In genomic region chr10:128697437-128697836, GRCh38 we compare ENCODE assay signal across 19 cellular contexts.
DNase-seq lines count a peak whose midpoint lies in the region; ATAC-seq, FAIRE-seq and TF ChIP-seq lines count a peak whose summit lies in the region.
"Had no signal": no experiment of that assay in that cellular context is flagged by ENCODE, and none has a peak within 500 bp of the region (broad histone marks: within the 10 kb centered on the region; RNA-seq: fewer than 3 reads in every experiment).

No MANE protein-coding gene starts in this region.

- no peak overlapping the region for H3K4me3 Mint-ChIP-seq in GM23338
- H3K4me3 Mint-ChIP-seq in neural progenitor cell: no peak overlapping the region
- H3K4me3 Mint-ChIP-seq: CD14-positive monocyte; CD4-positive, alpha-beta memory T cell; H9 had no signal

- no peak for TF ChIP-seq EP300 in K562 (IDR thresholded peaks at IDR 0.05; ENCODE audit: low read length)

- no peak; the same call in 2 of the 3 replicates for ATAC-seq in GM23338
- ATAC-seq in K562: peak; percentile 52
- no peak for ATAC-seq in GM21447 (IDR thresholded peaks at IDR 0.05; ENCODE audit: unreplicated experiment)

- H3K4me1 Mint-ChIP-seq in GM23338 (peaks cover 34% of the 10 kb centered on the region), neural progenitor cell (peaks cover 15% of the 10 kb centered on the region)
- H3K4me1 Mint-ChIP-seq: CD14-positive monocyte; CD4-positive, alpha-beta memory T cell had no signal

- H3K27me3 Mint-ChIP-seq in GM23338 (ENCODE audit: insufficient read depth, low read depth, poor library complexity) (peaks cover 4% of the 10 kb centered on the region), neural progenitor cell (ENCODE audit: insufficient read depth, low read depth) (peaks cover 5% of the 10 kb centered on the region)

- no peak for FAIRE-seq in K562 (lab: Jason Lieb, UNC)
- FAIRE-seq: A204.1, GM12892, GM18507 had no signal

- H3K36me3 Mint-ChIP-seq in GM23338 (ENCODE audit: low read depth) (no peaks in the 10 kb centered on the region), neural progenitor cell (no peaks in the 10 kb centered on the region)
- H3K36me3 Mint-ChIP-seq: CD14-positive monocyte; CD4-positive, alpha-beta memory T cell had no signal

- H4K20me1 ChIP-seq in GM23338 (replicated peaks; ENCODE audit: insufficient read depth): no peaks in the 10 kb centered on the region
- no peaks in the 10 kb centered on the region for H4K20me1 ChIP-seq in K562 (replicated peaks; ENCODE audit: control insufficient read depth, insufficient read depth, low read length)
- no peaks in the 10 kb centered on the region for H4K20me1 ChIP-seq in neural progenitor cell (ENCODE audit: low read depth)

- POLR2A ChIA-PET in K562 (lab: Yijun Ruan, JAX): interaction anchor here (0.6 to 1.1 kb wide), 3 partner anchors 10 to 37 kb away, joined by 3 read pairs; no protein-coding TSS in a partner anchor

- BruUV-seq in K562 (replicated peaks; lab: Mats Ljungman, UMichigan): no TSS peak

- whole genome bisulfite sequencing in K562 (ENCODE audit: insufficient coverage, low coverage, missing lambda C conversion rate): 4% methylated on average over 6 of the region's 8 CpGs

- H3K27ac ChIP-seq in GM23338 (ENCODE audit: low read depth) (no peak overlapping the region), K562 (ENCODE audit: extremely low read depth, low read depth, low read length) (no peak overlapping the region), neural progenitor cell (no peak overlapping the region)
- H3K27ac ChIP-seq: HL-60 had no signal

- H3K9me3 ChIP-seq in K562 (replicated peaks; ENCODE audit: control insufficient read depth, insufficient read depth, low read depth, low read length) (no peaks in the 10 kb centered on the region), neural progenitor cell (ENCODE audit: low read depth) (no peaks in the 10 kb centered on the region)
- H3K9me3 ChIP-seq: BE2C had no signal

- in situ Hi-C loops in K562 (cut with MboI): no loop called here

- no peaks in the 10 kb centered on the region for H3K9me3 Mint-ChIP-seq in GM23338
- H3K9me3 Mint-ChIP-seq in neural progenitor cell: no peaks in the 10 kb centered on the region
- H3K9me3 Mint-ChIP-seq: H9 had no signal

- H3K4me2 ChIP-seq in GM23338 (no peak overlapping the region), K562 (ENCODE audit: insufficient read depth, low read length) (no peak overlapping the region), neural progenitor cell (peak overlapping the region; percentile 61)

- H2AFZ ChIP-seq in GM23338 (peak overlapping the region; percentile 89), K562 (ENCODE audit: low read depth, low read length) (no peak overlapping the region), neural progenitor cell (replicated peaks) (no peak overlapping the region)

- intact Hi-C loops in K562 (cut with micrococcal nuclease): no loop called here

- CTCF ChIA-PET in K562 (lab: Yijun Ruan, JAX; ENCODE audit: low intra/inter-chr PET ratio): no interaction called here

- no peak for TF ChIP-seq RAD21 in K562 (CRISPR knock-in tag; conservative IDR thresholded peaks at IDR 0.05 in 1 of 2, IDR thresholded peaks at IDR 0.05 in 1 of 2)

- H3K4me1 ChIP-seq in GM23338 (ENCODE audit: insufficient read depth): peaks cover 23% of the 10 kb centered on the region
- peaks cover 0 to 7% of the 10 kb centered on the region in 2 experiments; a peak in 2 of 5 replicates for H3K4me1 ChIP-seq in K562 (replicated peaks in 1 of 2; ENCODE audit: control insufficient read depth in 2 of 2, insufficient read depth in 2 of 2, low read length in 2 of 2)
- peaks cover 37% of the 10 kb centered on the region for H3K4me1 ChIP-seq in neural progenitor cell
- H3K4me1 ChIP-seq: BE2C had no signal

- TF ChIP-seq CTCF in GM23338 (conservative IDR thresholded peaks at IDR 0.05; ENCODE audit: low read depth in 2 of 2) (no peak), K562 (IDR thresholded peaks at IDR 0.05 in 2 of 3, conservative IDR thresholded peaks at IDR 0.05 in 1 of 3; ENCODE audit: insufficient read depth in 2 of 3, low read depth in 1 of 3, low read length in 3 of 3) (no peak), neural progenitor cell (IDR thresholded peaks at IDR 0.05) (no peak)

- H3K9ac ChIP-seq in K562 (ENCODE audit: insufficient read depth in 1 of 2, low read depth in 2 of 2, low read length in 2 of 2): no peak overlapping the region
- H3K9ac ChIP-seq in neural progenitor cell: no peak overlapping the region

- no peak overlapping the region for H3K4me3 ChIP-seq in GM23338
- no peak overlapping the region for H3K4me3 ChIP-seq in K562
- H3K4me3 ChIP-seq in neural progenitor cell: no peak overlapping the region

- H3F3A ChIP-seq in GM23338 (replicated peaks; ENCODE audit: low read depth) (no peaks in the 10 kb centered on the region), neural progenitor cell (ENCODE audit: low read depth) (peaks cover 17% of the 10 kb centered on the region)

- H3K27me3 ChIP-seq in GM23338 (ENCODE audit: insufficient read depth) (no peaks in the 10 kb centered on the region), K562 (ENCODE audit: control insufficient read depth in 2 of 2, insufficient read depth in 2 of 2, low read length in 2 of 2) (peaks cover 6 to 15% of the 10 kb centered on the region in 2 experiments; a peak in 3 of 5 replicates), neural progenitor cell (no peaks in the 10 kb centered on the region)
- H3K27me3 ChIP-seq: BE2C had no signal

- no peak for TF ChIP-seq POLR2A in K562 (conservative IDR thresholded peaks at IDR 0.05)

- H3K9me2 ChIP-seq in GM23338 (ENCODE audit: insufficient read depth): no peaks in the 10 kb centered on the region; the same call in 1 of the 2 replicates

- DNase-seq in GM23338 (ENCODE audit: low spot score) (no peak), K562 (ENCODE audit: extremely low read depth in 1 of 4, low spot score in 3 of 4) (no peak), neural progenitor cell (ENCODE audit: low spot score) (no peak), cerebellar nuclear complex (lab: John Stamatoyannopoulos, UW) (no peak), midbrain (lab: John Stamatoyannopoulos, UW) (no peak)
- DNase-seq: ACHN; BE2C; CD4-positive, alpha-beta memory T cell; DMS153; DMS79; GDM1; GOT3; H9 had no signal

- no peaks in the 10 kb centered on the region for H3K79me2 ChIP-seq in GM23338 (replicated peaks; ENCODE audit: insufficient read depth)
- no peaks in the 10 kb centered on the region for H3K79me2 ChIP-seq in K562 (ENCODE audit: control insufficient read depth, insufficient read depth, low read length)
- no peaks in the 10 kb centered on the region for H3K79me2 ChIP-seq in neural progenitor cell (ENCODE audit: low read depth)

- H3K9me1 ChIP-seq in K562 (ENCODE audit: control insufficient read depth, insufficient read depth, low read length): no peaks in the 10 kb centered on the region

- no peak overlapping the region for H3K27ac Mint-ChIP-seq in GM23338
- no peak overlapping the region for H3K27ac Mint-ChIP-seq in neural progenitor cell
- H3K27ac Mint-ChIP-seq: CD14-positive monocyte; CD4-positive, alpha-beta memory T cell; H9 had no signal

- H3K36me3 ChIP-seq in GM23338 (ENCODE audit: insufficient read depth) (no peaks in the 10 kb centered on the region), K562 (ENCODE audit: control insufficient read depth, insufficient read depth, low read length) (no peaks in the 10 kb centered on the region), neural progenitor cell (no peaks in the 10 kb centered on the region)
- H3K36me3 ChIP-seq: BE2C had no signal

TF ChIP-seq in GM23338, 12 proteins besides CTCF, POLR2A, EP300 and RAD21 (continues in another document):
- no peak for TF ChIP-seq ZNF331 (CRISPR knock-in tag; IDR thresholded peaks at IDR 0.05; ENCODE audit: low read depth)
- no peak for TF ChIP-seq EZH2 (IDR thresholded peaks at IDR 0.05; ENCODE audit: low read depth, unreplicated experiment)
- TF ChIP-seq, protein P1, sequence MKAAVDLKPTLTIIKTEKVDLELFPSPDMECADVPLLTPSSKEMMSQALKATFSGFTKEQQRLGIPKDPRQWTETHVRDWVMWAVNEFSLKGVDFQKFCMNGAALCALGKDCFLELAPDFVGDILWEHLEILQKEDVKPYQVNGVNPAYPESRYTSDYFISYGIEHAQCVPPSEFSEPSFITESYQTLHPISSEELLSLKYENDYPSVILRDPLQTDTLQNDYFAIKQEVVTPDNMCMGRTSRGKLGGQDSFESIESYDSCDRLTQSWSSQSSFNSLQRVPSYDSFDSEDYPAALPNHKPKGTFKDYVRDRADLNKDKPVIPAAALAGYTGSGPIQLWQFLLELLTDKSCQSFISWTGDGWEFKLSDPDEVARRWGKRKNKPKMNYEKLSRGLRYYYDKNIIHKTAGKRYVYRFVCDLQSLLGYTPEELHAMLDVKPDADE (IDR thresholded peaks at IDR 0.05): no peak

TF ChIP-seq in K562, 482 proteins besides CTCF, POLR2A, EP300 and RAD21:
- TF ChIP-seq HIVEP1 (CRISPR knock-in tag; IDR thresholded peaks at IDR 0.05) (no peak), TEAD4 (IDR thresholded peaks at IDR 0.05; ENCODE audit: low read length) (no peak), TEAD4 (CRISPR knock-in tag; IDR thresholded peaks at IDR 0.05; ENCODE audit: borderline replicate concordance) (no peak), FOXK2 (conservative IDR thresholded peaks at IDR 0.05 in 1 of 2, IDR thresholded peaks at IDR 0.05 in 1 of 2; ENCODE audit: low read depth in 2 of 2) (no peak), PCBP1 (IDR thresholded peaks at IDR 0.05; ENCODE audit: low read depth, low read length, poor library complexity, severe bottlenecking) (no peak), ZFP30 (CRISPR knock-in tag; IDR thresholded peaks at IDR 0.05; ENCODE audit: borderline replicate concordance) (no peak)
